Comparison of ENCODE assay signal across 17 cellular contexts in genomic region chr18:76463358-76463757, GRCh38.
"Had no signal": no experiment of that assay in that cellular context is flagged by ENCODE, and none has a peak within 500 bp of the region (broad histone marks: within the 10 kb centered on the region; RNA-seq: fewer than 3 reads in every experiment).

No MANE protein-coding gene starts in this region.

- H3K9me3 Mint-ChIP-seq: activated naive CD4-positive, alpha-beta T cell treated with anti-CD3 and anti-CD28 coated beads, Interleukin-2, amount 10 ng/mL, durations not matched to agents 7 days and 5 days; activated naive CD8-positive, alpha-beta T cell treated with anti-CD3 and anti-CD28 coated beads, Interleukin-2, amount 50 U/mL, for 24 hours; mesothelial cell of epicardium; natural killer cell treated with Interleukin-12 subunit alpha and Interleukin-12 subunit beta and Interleukin-15 and Interleukin-18, amount 100 ng/mL, for 72 hours had no signal

- H3K4me3 ChIP-seq: hepatocyte, lung, ovary, spleen had no signal

- H3K36me3 ChIP-seq: ovary had no signal

- H3K9me3 ChIP-seq: ovary, spleen had no signal

- H3K27ac Mint-ChIP-seq: activated naive CD4-positive, alpha-beta T cell treated with anti-CD3 and anti-CD28 coated beads, Interleukin-2, amount 10 ng/mL, durations not matched to agents 7 days and 5 days; activated naive CD8-positive, alpha-beta T cell treated with anti-CD3 and anti-CD28 coated beads, Interleukin-2, amount 50 U/mL, for 24 hours had no signal

- H3K27ac ChIP-seq: hepatocyte, ovary, VCaP had no signal

- DNase-seq: activated CD4-positive, CD25-positive, alpha-beta regulatory T cell treated with anti-CD3 and anti-CD28 coated beads, Interleukin-2, amount 50 U/mL, for 72 hours; activated effector memory CD4-positive, alpha-beta T cell treated with Interleukin-2 at 50 U/mL for 16 hours; activated naive CD4-positive, alpha-beta T cell treated with anti-CD3 and anti-CD28 coated beads, Interleukin-2, amount 10 ng/mL, durations not matched to agents 7 days and 5 days; activated naive CD8-positive, alpha-beta T cell treated with anti-CD3 and anti-CD28 coated beads, Interleukin-2, amount 50 U/mL, for 24 hours; cortex of kidney; effector CD4-positive, alpha-beta T cell; left colon; spleen; stimulated activated CD4-positive, alpha-beta T cell treated with anti-CD3 and anti-CD28 coated beads, Interleukin-4, amount 100 ng/mL, for 4 hours; stimulated activated naive CD4-positive, alpha-beta T cell; T-helper 2 cell had no signal

- H3K27me3 Mint-ChIP-seq: activated naive CD8-positive, alpha-beta T cell treated with anti-CD3 and anti-CD28 coated beads, Interleukin-2, amount 50 U/mL, for 24 hours; natural killer cell treated with Interleukin-12 subunit alpha and Interleukin-12 subunit beta and Interleukin-15 and Interleukin-18, amount 100 ng/mL, for 72 hours had no signal

- H3K4me3 Mint-ChIP-seq: activated naive CD4-positive, alpha-beta T cell treated with anti-CD3 and anti-CD28 coated beads, Interleukin-2, amount 10 ng/mL, durations not matched to agents 7 days and 5 days; activated naive CD8-positive, alpha-beta T cell treated with anti-CD3 and anti-CD28 coated beads, Interleukin-2, amount 50 U/mL, for 24 hours; mesothelial cell of epicardium; natural killer cell treated with Interleukin-12 subunit alpha and Interleukin-12 subunit beta and Interleukin-15 and Interleukin-18, amount 100 ng/mL, for 72 hours had no signal

- H3K27me3 ChIP-seq: hepatocyte, ovary, spleen had no signal

- H3K36me3 Mint-ChIP-seq: activated naive CD4-positive, alpha-beta T cell treated with anti-CD3 and anti-CD28 coated beads, Interleukin-2, amount 10 ng/mL, durations not matched to agents 7 days and 5 days; natural killer cell treated with Interleukin-12 subunit alpha and Interleukin-12 subunit beta and Interleukin-15 and Interleukin-18, amount 100 ng/mL, for 72 hours had no signal
